Comparison of ENCODE assay signal across 8 cellular contexts in genomic region chr14:55097894-55098560, GRCh38. TPM values are rescaled to one million over a fixed set of nuclear protein-coding genes. Genes with fewer than 3 reads are reported as not detected.
DNase-seq lines count a peak whose midpoint lies in the region; ATAC-seq, FAIRE-seq and TF ChIP-seq lines count a peak whose summit lies in the region.

No MANE protein-coding gene starts in this region.

- BruUV-seq in OCI-LY7 (replicated peaks; lab: Mats Ljungman, UMichigan) (no TSS peak), K562 (replicated peaks; lab: Mats Ljungman, UMichigan) (no TSS peak)

- intact Hi-C loops in OCI-LY7 (cut with micrococcal nuclease; ENCODE audit: unreplicated experiment) (no loop called here), K562 (cut with micrococcal nuclease) (no loop called here), spleen (cut with DNase I; ENCODE audit: low total_unique reads) (loop anchor here (5.0 kb wide), 1 partner anchor 34 kb away; no protein-coding TSS in a partner anchor), testis (cut with DNase I; ENCODE audit: low total_unique reads) (no loop called here)

- H2AFZ ChIP-seq in OCI-LY7 (ENCODE audit: low read length) (peak overlapping the region; percentile 97), K562 (ENCODE audit: low read depth, low read length) (peak overlapping the region; percentile 89)

- TF ChIP-seq POLR2A in K562 (conservative IDR thresholded peaks at IDR 0.05) (no peak), spleen (IDR thresholded peaks at IDR 0.05) (no peak), testis (IDR thresholded peaks at IDR 0.05) (no peak)

- no peaks in the 10 kb centered on the region for H3K9me3 ChIP-seq in OCI-LY7 (ENCODE audit: low read length)
- H3K9me3 ChIP-seq in K562 (replicated peaks; ENCODE audit: control insufficient read depth, insufficient read depth, low read depth, low read length), result no peaks in the 10 kb centered on the region
- no peaks in the 10 kb centered on the region for H3K9me3 ChIP-seq in spleen
- H3K9me3 ChIP-seq in testis, result no peaks in the 10 kb centered on the region

- in situ Hi-C loops in K562 (cut with MboI), result no loop called here

- H3K4me3 ChIP-seq in OCI-LY7 (ENCODE audit: low read depth, low read length, poor library complexity, severe bottlenecking), result no peak overlapping the region
- no peak overlapping the region for H3K4me3 ChIP-seq in K562
- H3K4me3 ChIP-seq in spleen, result no peak overlapping the region
- H3K4me3 ChIP-seq in testis, result no peak overlapping the region

- CTCF ChIA-PET in OCI-LY7 (lab: Charles Lee; ENCODE audit: unreplicated experiment), result interaction anchor here (1.0 kb wide), 1 partner anchor 11 kb away, joined by 3 read pairs; no protein-coding TSS in a partner anchor
- CTCF ChIA-PET in K562 (lab: Yijun Ruan, JAX; ENCODE audit: low intra/inter-chr PET ratio), result no interaction called here

- no peak for TF ChIP-seq EP300 in K562 (IDR thresholded peaks at IDR 0.05; ENCODE audit: low read length)

- H3K27ac ChIP-seq in OCI-LY7 (ENCODE audit: low read depth, low read length, poor library complexity, severe bottlenecking) (no peak overlapping the region), K562 (ENCODE audit: extremely low read depth, low read depth, low read length) (no peak overlapping the region), spleen (peak overlapping the region in 7 of 8 donors; percentile 29 to 86 (median 63)), testis (peak overlapping the region in 1 of 2 donors; percentile 53)

- TF ChIP-seq CTCF in OCI-LY7 (conservative IDR thresholded peaks at IDR 0.05; ENCODE audit: low read length) (no peak), K562 (IDR thresholded peaks at IDR 0.05 in 2 of 3, conservative IDR thresholded peaks at IDR 0.05 in 1 of 3; ENCODE audit: insufficient read depth in 2 of 3, low read depth in 1 of 3, low read length in 3 of 3) (no peak), spleen (IDR thresholded peaks at IDR 0.05 in 8 of 11, conservative IDR thresholded peaks at IDR 0.05 in 3 of 11) (no peak), D721Med (IDR thresholded peaks at IDR 0.05; ENCODE audit: insufficient read depth, missing control alignments) (no peak), testis (IDR thresholded peaks at IDR 0.05) (no peak)

- no peaks in the 10 kb centered on the region for H3K79me2 ChIP-seq in OCI-LY7 (ENCODE audit: insufficient read depth, low read depth, low read length)
- no peaks in the 10 kb centered on the region for H3K79me2 ChIP-seq in K562 (ENCODE audit: control insufficient read depth, insufficient read depth, low read length)

- DNase-seq in OCI-LY7 (ENCODE audit: low spot score), result peak; percentile 41
- no peak for DNase-seq in K562 (ENCODE audit: extremely low read depth in 1 of 4, low spot score in 3 of 4)
- no peak for DNase-seq in spleen
- no peak for DNase-seq in NCI-H187 (lab: John Stamatoyannopoulos, UW)
- no peak for DNase-seq in D721Med (ENCODE audit: insufficient read length, low spot score)
- no peak for DNase-seq in testis

- WGBS in K562 (ENCODE audit: insufficient coverage, low coverage, missing lambda C conversion rate), result 28% methylated on average over 5 of the region's 5 CpGs
- 32 to 45% (median 40%) methylated on average over 5 of the region's 5 CpGs for WGBS in spleen, 5 donors
- 80 to 82% methylated on average over 5 of the region's 5 CpGs for WGBS in testis, 2 donors

- H3K9ac ChIP-seq in K562 (ENCODE audit: insufficient read depth in 1 of 2, low read depth in 2 of 2, low read length in 2 of 2), result no peak overlapping the region

- H3K4me1 ChIP-seq in OCI-LY7 (ENCODE audit: insufficient read depth, low read length, poor library complexity, severe bottlenecking), result peaks cover 33% of the 10 kb centered on the region
- peaks cover 4 to 20% of the 10 kb centered on the region in 2 experiments; a peak in 4 of 5 replicates for H3K4me1 ChIP-seq in K562 (replicated peaks in 1 of 2; ENCODE audit: control insufficient read depth in 2 of 2, insufficient read depth in 2 of 2, low read length in 2 of 2)
- peaks cover 17 to 57% (median 33%) of the 10 kb centered on the region in 6 donors for H3K4me1 ChIP-seq in spleen
- H3K4me1 ChIP-seq in testis, result peaks cover 27% of the 10 kb centered on the region

- no peaks in the 10 kb centered on the region for H3K9me1 ChIP-seq in K562 (ENCODE audit: control insufficient read depth, insufficient read depth, low read length)

- no peak for TF ChIP-seq RAD21 in K562 (CRISPR knock-in tag; conservative IDR thresholded peaks at IDR 0.05 in 1 of 2, IDR thresholded peaks at IDR 0.05 in 1 of 2)

- FAIRE-seq in K562 (lab: Jason Lieb, UNC) (peak; percentile 37), D721Med (lab: Jason Lieb, UNC) (no peak)

- peak overlapping the region; percentile 22; the same call in 1 of the 2 replicates for H3K4me2 ChIP-seq in OCI-LY7 (ENCODE audit: low read length)
- no peak overlapping the region for H3K4me2 ChIP-seq in K562 (ENCODE audit: insufficient read depth, low read length)

- no peaks in the 10 kb centered on the region for H3K27me3 ChIP-seq in K562 (ENCODE audit: control insufficient read depth in 2 of 2, insufficient read depth in 2 of 2, low read length in 2 of 2)
- H3K27me3 ChIP-seq in spleen (replicated peaks in 1 of 7), result no peaks in the 10 kb centered on the region
- no peaks in the 10 kb centered on the region for H3K27me3 ChIP-seq in testis

- ATAC-seq in GM18907 (IDR thresholded peaks at IDR 0.05; ENCODE audit: unreplicated experiment) (peak; percentile 68), HG02798 (IDR thresholded peaks at IDR 0.05; ENCODE audit: poor library complexity, unreplicated experiment) (peak; percentile 73), K562 (no peak)

- H3K36me3 ChIP-seq in OCI-LY7 (ENCODE audit: insufficient read depth, low read length) (no peaks in the 10 kb centered on the region), K562 (ENCODE audit: control insufficient read depth, insufficient read depth, low read length) (no peaks in the 10 kb centered on the region), spleen (no peaks in the 10 kb centered on the region), testis (ENCODE audit: low read depth, missing control alignments) (no peaks in the 10 kb centered on the region)

- no peaks in the 10 kb centered on the region for H4K20me1 ChIP-seq in OCI-LY7 (ENCODE audit: insufficient read depth, low read length)
- H4K20me1 ChIP-seq in K562 (replicated peaks; ENCODE audit: control insufficient read depth, insufficient read depth, low read length), result no peaks in the 10 kb centered on the region

- POLR2A ChIA-PET in OCI-LY7 (lab: Charles Lee) (interaction anchor here (0.7 to 1.3 kb wide), 4 partner anchors 10 to 1039 kb away, joined by 3 to 4 read pairs (median 3); no protein-coding TSS in a partner anchor), K562 (lab: Yijun Ruan, JAX) (interaction anchor here (0.6 kb wide), 1 partner anchor 19 kb away, joined by 6 read pairs; no protein-coding TSS in a partner anchor)

- H3K9me2 ChIP-seq in OCI-LY7 (ENCODE audit: insufficient read depth, low read length), result no peaks in the 10 kb centered on the region

RNA-seq across cellular contexts. Expression of gene LGALS3, which starts 31.0 kb away (rescaled TPM):
- total RNA-seq in OCI-LY7 (2014; rRNA removed; shearing (Covaris generic)), result not detected in 2 replicates
- total RNA-seq in OCI-LY7 (2022) (not detected in 2 replicates), K562 (2014; rRNA removed) (1.9 and 5.2 TPM in 2 replicates), K562 (2014; rRNA removed; fragmentation: Illumina TruSeq; extraction: Trizol) (0.73 and 0.89 TPM in 2 replicates), K562 (2015; rRNA removed; fragmentation: Illumina TruSeq; extraction: Trizol) (1.4 and 1.8 TPM in 2 replicates), K562 (2021) (1.4 and 1.6 TPM in 2 replicates), spleen (10 to 100 TPM; 37.4 to 71.1 (median 48.8) TPM), testis (100 to 1,000 TPM; 224 to 274 TPM)
- 0.56 and 1.9 TPM in 2 replicates for total RNA-seq in K562 (2011; cell fraction: chromatin; rRNA removed; ENCODE audit: low replicate concordance)
- 0.67 and 1.1 TPM in 2 replicates for total RNA-seq in K562 (2011; cell fraction: nucleolus; rRNA removed)
- total RNA-seq in K562 (2011; cell fraction: nucleoplasm; rRNA removed), result 0.44 and 1.3 TPM in 2 replicates
- polyA plus RNA-seq in K562 (2011; rRNA removed) (1.4 and 1.5 TPM in 2 replicates), K562 (2014; fragmentation: Illumina TruSeq; extraction: Trizol) (0.76 and 1.1 TPM in 2 replicates), K562 (2014; fragmentation: Nextera tagmentation; extraction: Ambion mirVana) (under 1 TPM; 0.04 to 0.31 TPM), K562 (2014; rRNA removed) (0.99 and 2.7 TPM in 2 replicates), spleen (100 to 1,000 TPM in 1 of 3 donors, 10 to 100 TPM in 2; 61.1 to 201 (median 69.1) TPM), testis (ENCODE audit: insufficient read depth, low read depth, low replicate concordance) (169 TPM)
- polyA plus RNA-seq in K562 (2011; cell fraction: cytosol; rRNA removed), result 1.2 and 2.0 TPM in 2 replicates
- polyA plus RNA-seq in K562 (2011; cell fraction: nucleus; rRNA removed), result 0.48 and 2.0 TPM in 2 replicates
- polyA plus RNA-seq in K562 (2012), result 1.8 and 3.4 TPM in 2 replicates
- polyA minus RNA-seq in K562 (2011; rRNA and poly(A)+ RNA removed), result 0.36 and 1.3 TPM in 2 replicates
- polyA minus RNA-seq in K562 (2011; cell fraction: cytosol; rRNA and poly(A)+ RNA removed), result not detected in 2 replicates
- 0.44 and 0.94 TPM in 2 replicates for polyA minus RNA-seq in K562 (2011; cell fraction: nucleus; rRNA and poly(A)+ RNA removed)

RNA-seq across cellular contexts. Expression of gene MAPK1IP1L, which starts 46.6 kb away (rescaled TPM):
- 24.6 and 27.9 TPM in 2 replicates for total RNA-seq in OCI-LY7 (2014; rRNA removed; shearing (Covaris generic))
- total RNA-seq in OCI-LY7 (2022) (92.2 and 94.8 TPM in 2 replicates), K562 (2014; rRNA removed) (30.2 and 32.7 TPM in 2 replicates), K562 (2014; rRNA removed; fragmentation: Illumina TruSeq; extraction: Trizol) (39.7 and 40.5 TPM in 2 replicates), K562 (2015; rRNA removed; fragmentation: Illumina TruSeq; extraction: Trizol) (43.1 and 49.8 TPM in 2 replicates), K562 (2021) (75.8 and 76.5 TPM in 2 replicates), spleen (10 to 100 TPM; 49.8 to 72.5 (median 63.5) TPM), testis (100 to 1,000 TPM; 105 to 146 TPM)
- 33.0 and 36.2 TPM in 2 replicates for total RNA-seq in K562 (2011; cell fraction: chromatin; rRNA removed; ENCODE audit: low replicate concordance)
- 9.7 and 9.9 TPM in 2 replicates for total RNA-seq in K562 (2011; cell fraction: nucleolus; rRNA removed)
- total RNA-seq in K562 (2011; cell fraction: nucleoplasm; rRNA removed), result 21.7 and 46.0 TPM in 2 replicates
- polyA plus RNA-seq in K562 (2011; rRNA removed) (35.9 and 47.3 TPM in 2 replicates), K562 (2014; fragmentation: Illumina TruSeq; extraction: Trizol) (99.4 and 104 TPM in 2 replicates), K562 (2014; fragmentation: Nextera tagmentation; extraction: Ambion mirVana) (10 to 100 TPM; 54.6 to 96.8 TPM), K562 (2014; rRNA removed) (41.5 and 47.9 TPM in 2 replicates), spleen (10 to 100 TPM; 20.8 to 28.9 (median 24.8) TPM), testis (ENCODE audit: insufficient read depth, low read depth, low replicate concordance) (87.0 TPM)
- polyA plus RNA-seq in K562 (2011; cell fraction: cytosol; rRNA removed), result 144 and 246 TPM in 2 replicates
- 37.9 and 69.7 TPM in 2 replicates for polyA plus RNA-seq in K562 (2011; cell fraction: nucleus; rRNA removed)
- 43.8 and 70.2 TPM in 2 replicates for polyA plus RNA-seq in K562 (2012)
- 45.7 and 71.6 TPM in 2 replicates for polyA minus RNA-seq in K562 (2011; rRNA and poly(A)+ RNA removed)
- polyA minus RNA-seq in K562 (2011; cell fraction: cytosol; rRNA and poly(A)+ RNA removed), result 118 and 162 TPM in 2 replicates
- polyA minus RNA-seq in K562 (2011; cell fraction: nucleus; rRNA and poly(A)+ RNA removed), result 11.0 and 13.3 TPM in 2 replicates

Comparison
In these comparisons a context has a peak if more than half of its experiments do, and no peak if none do; other contexts are left out.
1. H3K27ac ChIP-seq: peak in spleen (7 of 8); none in OCI-LY7 (single experiment) and K562 (single experiment).
2. RNA of gene LGALS3, which starts 31.0 kb away (total RNA-seq): 224 to 274 TPM in testis and 37.4 to 71.1 TPM in spleen; 0.44 to 5.2 TPM in K562 and not detected in OCI-LY7; every median in the first group is over 4 times any median in the second.